ENCODE assay signal across 18 cellular contexts in the genomic region with DNA sequence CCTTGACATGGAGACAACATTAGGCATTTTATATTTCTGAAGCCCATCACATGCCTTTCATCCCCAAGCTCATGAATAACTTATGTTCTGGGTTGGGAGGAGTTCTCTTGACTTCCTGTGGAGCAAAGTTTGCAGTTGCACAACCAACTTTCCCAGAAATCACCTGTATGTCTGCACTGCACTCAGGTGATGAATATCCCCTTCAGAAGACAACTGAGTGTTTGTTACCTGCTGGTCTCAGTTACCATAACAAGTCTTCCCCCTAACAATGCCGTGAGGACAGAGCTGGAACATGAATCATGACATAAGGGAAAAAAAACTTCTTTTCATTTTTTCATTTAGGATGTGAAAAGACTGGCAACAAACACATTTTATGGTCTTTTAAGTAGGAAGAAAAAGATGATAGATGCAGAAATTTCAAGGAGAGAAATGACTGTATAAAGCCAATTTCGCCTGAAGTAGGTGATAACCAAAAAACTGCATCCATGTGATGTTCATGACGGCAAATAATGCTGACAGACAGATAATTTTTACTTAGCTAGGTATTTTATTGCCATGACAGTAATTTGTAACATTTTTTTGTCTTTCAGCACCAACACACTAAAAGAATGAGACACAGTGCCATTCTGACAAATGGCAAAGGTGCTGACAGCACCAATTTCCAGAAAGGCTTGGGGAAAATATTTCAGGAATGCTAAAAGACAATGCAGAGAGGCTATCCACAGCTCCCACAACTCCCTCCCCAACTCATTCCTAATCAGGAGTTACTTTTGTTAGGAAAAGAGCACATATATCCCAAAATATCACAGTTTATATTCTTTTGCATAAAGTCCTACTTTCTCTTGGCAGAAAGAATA.
DNase-seq lines count a peak whose midpoint lies in the region; ATAC-seq and TF ChIP-seq lines count a peak whose summit lies in the region.
"Had no signal": no experiment of that assay in that cellular context is flagged by ENCODE, and none has a peak within 500 bp of the region (broad histone marks: within the 10 kb centered on the region; RNA-seq: fewer than 3 reads in every experiment).

No MANE protein-coding gene starts in this region.

- peaks cover 4% of the 10 kb centered on the region for H3K27me3 Mint-ChIP-seq in GM23338 (ENCODE audit: insufficient read depth, low read depth, poor library complexity)
- H3K27me3 Mint-ChIP-seq in neural progenitor cell (ENCODE audit: insufficient read depth, low read depth), result peaks cover 6% of the 10 kb centered on the region
- H3K27me3 Mint-ChIP-seq: natural killer cell treated with Interleukin-12 subunit alpha and Interleukin-12 subunit beta and Interleukin-15 and Interleukin-18, amount 100 ng/mL, for 72 hours had no signal

- no peaks in the 10 kb centered on the region for H3K36me3 ChIP-seq in GM23338 (ENCODE audit: insufficient read depth)
- no peaks in the 10 kb centered on the region for H3K36me3 ChIP-seq in neural progenitor cell

- H3K27me3 ChIP-seq in GM23338 (ENCODE audit: insufficient read depth), result no peaks in the 10 kb centered on the region
- no peaks in the 10 kb centered on the region for H3K27me3 ChIP-seq in neural progenitor cell

- H3K9me3 ChIP-seq in neural progenitor cell (ENCODE audit: low read depth), result no peaks in the 10 kb centered on the region
- H3K9me3 ChIP-seq: psoas muscle had no signal

- H2AFZ ChIP-seq in GM23338 (no peak overlapping the region), neural progenitor cell (replicated peaks) (peak overlapping the region; percentile 84)

- TF ChIP-seq CTCF in GM23338 (conservative IDR thresholded peaks at IDR 0.05; ENCODE audit: low read depth in 2 of 2), result no peak
- no peak for TF ChIP-seq CTCF in fibroblast of the aortic adventitia (IDR thresholded peaks at IDR 0.05; ENCODE audit: insufficient read depth, low read length)
- TF ChIP-seq CTCF in neural progenitor cell (IDR thresholded peaks at IDR 0.05), result no peak

- H3K9me3 Mint-ChIP-seq in GM23338 (no peaks in the 10 kb centered on the region), neural progenitor cell (no peaks in the 10 kb centered on the region)

- H3K4me3 Mint-ChIP-seq in GM23338 (peak overlapping the region; percentile 32; the same call in 2 of the 3 replicates), neural progenitor cell (no peak overlapping the region)
- H3K4me3 Mint-ChIP-seq: natural killer cell treated with Interleukin-12 subunit alpha and Interleukin-12 subunit beta and Interleukin-15 and Interleukin-18, amount 100 ng/mL, for 72 hours had no signal

- DNase-seq in GM23338 (ENCODE audit: low spot score), result peak; percentile 78
- peak; percentile 8 for DNase-seq in NCI-H69 (lab: John Stamatoyannopoulos, UW)
- peak; percentile 62 for DNase-seq in fibroblast of the aortic adventitia (ENCODE audit: low read depth)
- peak; percentile 59 for DNase-seq in neural progenitor cell (ENCODE audit: low spot score)
- no peak for DNase-seq in activated T-cell treated with anti-CD3 and anti-CD28 coated beads, Interleukin-2, amount 50 U/mL, for 48 hours
- DNase-seq in GM19240 (ENCODE audit: insufficient read length, low spot score), result no peak
- no peak for DNase-seq in NCI-H82 (lab: John Stamatoyannopoulos, UW)
- DNase-seq: activated effector memory CD4-positive, alpha-beta T cell treated with Interleukin-2 at 50 U/mL for 16 hours; GOT3; Kasumi-1; NCI-H2171 treated with DMSO at 0.1 percent for 48 hours; psoas muscle; SIG-M5; stimulated activated CD4-positive, alpha-beta T cell treated with anti-CD3 and anti-CD28 coated beads, Interleukin-12 subunit alpha, Interleukin-12 subunit beta, amount 100 ng/mL, for 4 hours; T-helper 9 cell had no signal

- no peaks in the 10 kb centered on the region for H3K36me3 Mint-ChIP-seq in GM23338 (ENCODE audit: low read depth)
- no peaks in the 10 kb centered on the region for H3K36me3 Mint-ChIP-seq in neural progenitor cell
- H3K36me3 Mint-ChIP-seq: natural killer cell treated with Interleukin-12 subunit alpha and Interleukin-12 subunit beta and Interleukin-15 and Interleukin-18, amount 100 ng/mL, for 72 hours had no signal

- H3K27ac ChIP-seq in GM23338 (ENCODE audit: low read depth) (peak overlapping the region; percentile 43), neural progenitor cell (peak overlapping the region; percentile 69)
- H3K27ac ChIP-seq: psoas muscle had no signal

- H3K4me1 Mint-ChIP-seq in GM23338 (peaks cover 34% of the 10 kb centered on the region), neural progenitor cell (peaks cover 31% of the 10 kb centered on the region)

- H3K9ac ChIP-seq in neural progenitor cell, result no peak overlapping the region

- no peaks in the 10 kb centered on the region for H4K20me1 ChIP-seq in GM23338 (replicated peaks; ENCODE audit: insufficient read depth)
- no peaks in the 10 kb centered on the region for H4K20me1 ChIP-seq in neural progenitor cell (ENCODE audit: low read depth)

- no peak overlapping the region; the same call in 1 of the 2 replicates for H3K4me3 ChIP-seq in GM23338
- no peak overlapping the region for H3K4me3 ChIP-seq in fibroblast of the aortic adventitia (ENCODE audit: low read depth, low read length)
- no peak overlapping the region for H3K4me3 ChIP-seq in neural progenitor cell
- H3K4me3 ChIP-seq: psoas muscle had no signal

- H3K27ac Mint-ChIP-seq in GM23338 (peak overlapping the region; percentile 91), neural progenitor cell (no peak overlapping the region)
- H3K27ac Mint-ChIP-seq: natural killer cell treated with Interleukin-12 subunit alpha and Interleukin-12 subunit beta and Interleukin-15 and Interleukin-18, amount 100 ng/mL, for 72 hours had no signal

- H3F3A ChIP-seq in GM23338 (replicated peaks; ENCODE audit: low read depth) (no peaks in the 10 kb centered on the region), neural progenitor cell (ENCODE audit: low read depth) (peaks cover 21% of the 10 kb centered on the region)

- H3K4me2 ChIP-seq in GM23338 (peak overlapping the region; percentile 28), neural progenitor cell (peak overlapping the region; percentile 53)

- ATAC-seq in GM23338 (peak; percentile 92), GM19395 (IDR thresholded peaks at IDR 0.05; ENCODE audit: unreplicated experiment) (no peak)
- ATAC-seq: activated CD4-positive, CD25-positive, alpha-beta regulatory T cell treated with anti-CD3 and anti-CD28 coated beads, Interleukin-2, amount 50 U/mL, for 24 hours; natural killer cell treated with Interleukin-12 subunit alpha and Interleukin-12 subunit beta and Interleukin-15 and Interleukin-18, amount 100 ng/mL, for 72 hours; psoas muscle had no signal

- no peaks in the 10 kb centered on the region for H3K79me2 ChIP-seq in GM23338 (replicated peaks; ENCODE audit: insufficient read depth)
- no peaks in the 10 kb centered on the region for H3K79me2 ChIP-seq in neural progenitor cell (ENCODE audit: low read depth)

- H3K4me1 ChIP-seq in GM23338 (ENCODE audit: insufficient read depth) (peaks cover 27% of the 10 kb centered on the region), neural progenitor cell (peaks cover 34% of the 10 kb centered on the region)
- H3K4me1 ChIP-seq: psoas muscle had no signal

- H3K9me2 ChIP-seq in GM23338 (ENCODE audit: insufficient read depth), result no peaks in the 10 kb centered on the region

TF ChIP-seq in GM23338, 12 proteins besides CTCF, POLR2A, EP300 and RAD21:
- TF ChIP-seq ZNF331 (CRISPR knock-in tag; IDR thresholded peaks at IDR 0.05; ENCODE audit: low read depth) (no peak), EZH2phosphoT487 (IDR thresholded peaks at IDR 0.05; ENCODE audit: unreplicated experiment) (no peak), EZH2 (IDR thresholded peaks at IDR 0.05; ENCODE audit: low read depth, unreplicated experiment) (no peak), CREB1 (CRISPR knock-in tag; IDR thresholded peaks at IDR 0.05; ENCODE audit: low read depth) (no peak), NANOG (IDR thresholded peaks at IDR 0.05; ENCODE audit: borderline replicate concordance) (no peak), STAT1 (IDR thresholded peaks at IDR 0.05; ENCODE audit: unreplicated experiment) (no peak)
- TF ChIP-seq, protein P1, sequence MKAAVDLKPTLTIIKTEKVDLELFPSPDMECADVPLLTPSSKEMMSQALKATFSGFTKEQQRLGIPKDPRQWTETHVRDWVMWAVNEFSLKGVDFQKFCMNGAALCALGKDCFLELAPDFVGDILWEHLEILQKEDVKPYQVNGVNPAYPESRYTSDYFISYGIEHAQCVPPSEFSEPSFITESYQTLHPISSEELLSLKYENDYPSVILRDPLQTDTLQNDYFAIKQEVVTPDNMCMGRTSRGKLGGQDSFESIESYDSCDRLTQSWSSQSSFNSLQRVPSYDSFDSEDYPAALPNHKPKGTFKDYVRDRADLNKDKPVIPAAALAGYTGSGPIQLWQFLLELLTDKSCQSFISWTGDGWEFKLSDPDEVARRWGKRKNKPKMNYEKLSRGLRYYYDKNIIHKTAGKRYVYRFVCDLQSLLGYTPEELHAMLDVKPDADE (IDR thresholded peaks at IDR 0.05), result no peak

Comparison
In these comparisons a context has a peak if more than half of its experiments do, and no peak if none do; other contexts are left out.
1. DNase-seq: peak in GM23338 (single experiment), NCI-H69 (single experiment), fibroblast of the aortic adventitia (single experiment) and neural progenitor cell (single experiment); none in activated T-cell treated with anti-CD3 and anti-CD28 coated beads, Interleukin-2, amount 50 U/mL, for 48 hours (0 of 2), GM19240 (single experiment) and NCI-H82 (single experiment).